13 cellular contexts compared by ENCODE assay signal in the genomic region with DNA sequence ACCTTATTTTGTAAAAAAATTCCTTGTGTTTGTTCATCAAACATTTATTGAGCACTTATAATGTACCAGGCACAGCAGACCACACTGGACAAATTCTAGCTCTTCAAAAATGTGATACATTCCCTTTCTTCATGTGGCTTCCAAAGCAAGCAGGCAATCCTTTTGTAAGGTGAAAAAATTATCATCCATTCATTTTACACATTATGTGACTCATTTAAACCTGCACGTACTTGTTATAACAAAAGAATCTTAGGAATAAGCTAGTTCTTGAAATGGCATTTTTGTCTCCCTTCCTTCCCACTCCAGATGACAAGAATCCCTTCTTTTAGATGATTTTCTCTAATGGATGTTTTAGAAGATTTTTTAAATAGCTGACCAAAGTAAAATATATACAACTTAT.
DNase-seq lines count a peak whose midpoint lies in the region; ATAC-seq and TF ChIP-seq lines count a peak whose summit lies in the region.
"Had no signal": no experiment of that assay in that cellular context is flagged by ENCODE, and none has a peak within 500 bp of the region (broad histone marks: within the 10 kb centered on the region; RNA-seq: fewer than 3 reads in every experiment).

No MANE protein-coding gene starts in this region.

- BruUV-seq in MCF 10A (replicated peaks; lab: Mats Ljungman, UMichigan) (no TSS peak), mammary epithelial cell (replicated peaks; lab: Mats Ljungman, UMichigan) (no TSS peak)

- intact Hi-C loops in MCF 10A (cut with micrococcal nuclease), result no loop called here
- intact Hi-C loops in breast epithelium (cut with DNase I; ENCODE audit: low total_unique reads), result no loop called here
- intact Hi-C loops in mammary epithelial cell (cut with micrococcal nuclease), result loop anchor here (5.0 kb wide), 1 partner anchor 49 kb away; no protein-coding TSS in a partner anchor

- no peaks in the 10 kb centered on the region for H3K4me1 Mint-ChIP-seq in MCF 10A (ENCODE audit: insufficient read depth, unreplicated experiment)
- H3K4me1 Mint-ChIP-seq: CD4-positive, alpha-beta memory T cell had no signal

- 5% methylated on average over 1 of the region's 1 CpG for WGBS in mammary epithelial cell (ENCODE audit: low coverage, missing lambda C conversion rate)

- H3K36me3 Mint-ChIP-seq in MCF 10A (ENCODE audit: insufficient read depth, unreplicated experiment), result no peaks in the 10 kb centered on the region
- H3K36me3 Mint-ChIP-seq: CD14-positive monocyte; CD4-positive, alpha-beta memory T cell had no signal

- H2AFZ ChIP-seq in mammary epithelial cell (ENCODE audit: low read depth, low read length), result peak overlapping the region; percentile 48

- POLR2A ChIA-PET in MCF 10A (lab: Yijun Ruan, JAX), result interaction anchor here (0.8 to 2.1 kb wide), 3 partner anchors 92 to 108 kb away, joined by 3 to 12 read pairs (median 3); partner anchors contain the start of gene KLF7

- DNase-seq in MCF 10A (ENCODE audit: unreplicated experiment) (peak; percentile 28), breast epithelium (ENCODE audit: low spot score in 2 of 2) (no peak), mammary epithelial cell (peak; percentile 70), foreskin keratinocyte (peak; percentile 45 to 77), SK-N-DZ (ENCODE audit: low spot score) (no peak), SJCRH30 (no peak)
- DNase-seq: 8988T; CD4-positive, alpha-beta memory T cell; GDM1; H9 had no signal

- no peaks in the 10 kb centered on the region for H3K27me3 Mint-ChIP-seq in MCF 10A (ENCODE audit: insufficient read depth, unreplicated experiment)

- no peaks in the 10 kb centered on the region for H4K20me1 ChIP-seq in mammary epithelial cell (ENCODE audit: insufficient read depth, low read length)
- H4K20me1 ChIP-seq: BLaER1 had no signal

- CTCF ChIA-PET in MCF 10A (lab: Yijun Ruan, JAX) (interaction anchor here (0.6 to 2.2 kb wide), 3 partner anchors 12 to 412 kb away, joined by 3 to 8 read pairs (median 5); no protein-coding TSS in a partner anchor), mammary epithelial cell (lab: Charles Lee; ENCODE audit: low non-redundant PET) (interaction anchor here (0.8 kb wide), 1 partner anchor 179 kb away, joined by 8 read pairs; no protein-coding TSS in a partner anchor)

- no peak overlapping the region for H3K27ac Mint-ChIP-seq in MCF 10A (ENCODE audit: low read depth, unreplicated experiment)
- H3K27ac Mint-ChIP-seq: CD14-positive monocyte; CD4-positive, alpha-beta memory T cell; H9 had no signal

- no peak overlapping the region for H3K4me3 Mint-ChIP-seq in MCF 10A (ENCODE audit: unreplicated experiment)
- H3K4me3 Mint-ChIP-seq: CD14-positive monocyte, H9 had no signal

- peak overlapping the region; percentile 34 for H3K4me2 ChIP-seq in mammary epithelial cell (ENCODE audit: insufficient read depth, low read depth, low read length)
- H3K4me2 ChIP-seq: BLaER1 had no signal

- H3K27me3 ChIP-seq in breast epithelium, result no peaks in the 10 kb centered on the region
- H3K27me3 ChIP-seq in mammary epithelial cell (ENCODE audit: insufficient read depth, low read length), result no peaks in the 10 kb centered on the region
- H3K27me3 ChIP-seq in foreskin keratinocyte, result no peaks in the 10 kb centered on the region
- H3K27me3 ChIP-seq in SJCRH30, result no peaks in the 10 kb centered on the region
- H3K27me3 ChIP-seq: BLaER1 had no signal

- no peak overlapping the region for H3K4me3 ChIP-seq in breast epithelium
- no peak overlapping the region for H3K4me3 ChIP-seq in mammary epithelial cell (replicated peaks in 1 of 3; ENCODE audit: insufficient read depth in 1 of 3, low read depth in 2 of 3, low read length in 3 of 3)
- H3K4me3 ChIP-seq in SJCRH30, result no peak overlapping the region
- H3K4me3 ChIP-seq: BLaER1 had no signal

- H3K79me2 ChIP-seq in mammary epithelial cell (ENCODE audit: insufficient read depth, low read length), result no peaks in the 10 kb centered on the region

- in situ Hi-C loops in mammary epithelial cell (cut with MboI; ENCODE audit: low sequenced_read_pairs in 2 of 2), result no loop called here

- no peak overlapping the region for H3K9ac ChIP-seq in mammary epithelial cell (ENCODE audit: insufficient read depth, low read length)
- H3K9ac ChIP-seq: BLaER1 had no signal

- TF ChIP-seq CTCF in MCF 10A (IDR thresholded peaks at IDR 0.05; ENCODE audit: unreplicated experiment) (no peak), breast epithelium (IDR thresholded peaks at IDR 0.05) (no peak), mammary epithelial cell (conservative IDR thresholded peaks at IDR 0.05 in 1 of 2, IDR thresholded peaks at IDR 0.05 in 1 of 2; ENCODE audit: extremely low read depth in 1 of 2, insufficient read depth in 1 of 2, low read depth in 1 of 2, low read length in 2 of 2) (no peak), foreskin keratinocyte (conservative IDR thresholded peaks at IDR 0.05) (no peak)

- peak overlapping the region in 1 of 2 donors; percentile 63 for H3K27ac ChIP-seq in breast epithelium
- H3K27ac ChIP-seq in mammary epithelial cell (ENCODE audit: insufficient read depth, low read depth, low read length), result peak overlapping the region; percentile 29
- H3K27ac ChIP-seq in foreskin keratinocyte, result no peak overlapping the region
- no peak overlapping the region for H3K27ac ChIP-seq in SJCRH30
- H3K27ac ChIP-seq: BLaER1 had no signal

- TF ChIP-seq POLR2A in breast epithelium (IDR thresholded peaks at IDR 0.05), result no peak

- dilution Hi-C loops in mammary epithelial cell (cut with HindIII; ENCODE audit: low sequenced_read_pairs), result no loop called here

- H3K36me3 ChIP-seq in breast epithelium (no peaks in the 10 kb centered on the region), mammary epithelial cell (ENCODE audit: insufficient read depth, low read length) (no peaks in the 10 kb centered on the region), SJCRH30 (no peaks in the 10 kb centered on the region)
- H3K36me3 ChIP-seq: BLaER1 had no signal

- ATAC-seq in foreskin keratinocyte (peak; percentile 89), GM21825 (IDR thresholded peaks at IDR 0.05; ENCODE audit: unreplicated experiment) (no peak)

- no peaks in the 10 kb centered on the region for H3K9me3 Mint-ChIP-seq in MCF 10A (ENCODE audit: unreplicated experiment)
- H3K9me3 Mint-ChIP-seq: H9 had no signal

- H3K4me1 ChIP-seq in breast epithelium (no peaks in the 10 kb centered on the region), mammary epithelial cell (ENCODE audit: insufficient read depth, low read length) (peaks cover 14% of the 10 kb centered on the region), foreskin keratinocyte (peaks cover 13% of the 10 kb centered on the region), SJCRH30 (peaks cover 2% of the 10 kb centered on the region)
- H3K4me1 ChIP-seq: BLaER1 had no signal

- H3K9me3 ChIP-seq in breast epithelium (no peaks in the 10 kb centered on the region), mammary epithelial cell (replicated peaks; ENCODE audit: insufficient read depth, low read length) (no peaks in the 10 kb centered on the region), SJCRH30 (replicated peaks) (no peaks in the 10 kb centered on the region)
- H3K9me3 ChIP-seq: BLaER1 had no signal

Comparison
In these comparisons a context has a peak if more than half of its experiments do, and no peak if none do; other contexts are left out.
1. DNase-seq: peak in MCF 10A (single experiment), mammary epithelial cell (single experiment) and foreskin keratinocyte (2 of 2); none in breast epithelium (0 of 2), SK-N-DZ (single experiment) and SJCRH30 (0 of 2).